In the genomic region with DNA sequence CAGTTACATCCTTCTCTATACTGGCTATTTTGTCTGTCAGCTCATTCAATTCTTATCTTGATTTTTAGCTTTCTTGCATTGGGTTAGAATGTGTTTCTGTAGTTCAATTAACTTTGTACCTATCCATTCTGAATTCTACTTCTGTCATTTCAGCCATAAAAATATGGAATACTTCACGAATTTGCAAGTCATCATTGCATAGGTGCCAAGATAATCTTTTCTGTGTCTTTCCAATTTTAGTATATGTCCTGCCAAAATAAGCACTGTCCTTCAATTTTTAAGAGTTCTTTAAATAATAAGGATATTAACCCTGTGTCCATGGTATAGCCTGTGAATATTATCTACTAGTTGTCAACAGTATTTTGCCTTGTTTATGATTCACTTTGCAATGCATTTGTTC, we compare ENCODE assay signal across 8 cellular contexts.
"Had no signal": no experiment of that assay in that cellular context is flagged by ENCODE, and none has a peak within 500 bp of the region (broad histone marks: within the 10 kb centered on the region; RNA-seq: fewer than 3 reads in every experiment).

No MANE protein-coding gene starts in this region.

- FAIRE-seq: G401.6, GM12878, GM12891, GM12892, GM18507, GM19239 had no signal

- H3K4me3 ChIP-seq: GM12878 had no signal

- ATAC-seq: GM12878 had no signal

- DNase-seq: GDM1, GF-D8 had no signal
